ENCODE assay signal across 21 cellular contexts in genomic region chrX:19744231-19744630, GRCh38.
DNase-seq lines count a peak whose midpoint lies in the region; ATAC-seq, FAIRE-seq and TF ChIP-seq lines count a peak whose summit lies in the region.
"Had no signal": no experiment of that assay in that cellular context is flagged by ENCODE, and none has a peak within 500 bp of the region (broad histone marks: within the 10 kb centered on the region; RNA-seq: fewer than 3 reads in every experiment).

No MANE protein-coding gene starts in this region.

- H3K27ac ChIP-seq in OCI-LY1 (ENCODE audit: low read depth, low read length, poor library complexity, severe bottlenecking) (peak overlapping the region; percentile 100), GM12878 (ENCODE audit: control insufficient read depth, insufficient read depth) (peak overlapping the region; percentile 91), transverse colon (no peak overlapping the region)
- H3K27ac ChIP-seq: C4-2B, prostate gland had no signal

- no peak overlapping the region; the same call in 1 of the 2 replicates for H3K9ac ChIP-seq in OCI-LY1 (ENCODE audit: low read length)
- H3K9ac ChIP-seq in GM12878 (ENCODE audit: control insufficient read depth, insufficient read depth, low read length), result no peak overlapping the region

- H3K27me3 Mint-ChIP-seq in activated naive CD4-positive, alpha-beta T cell treated with anti-CD3 and anti-CD28 coated beads for 36 hours (ENCODE audit: low read depth), result no peaks in the 10 kb centered on the region
- no peaks in the 10 kb centered on the region for H3K27me3 Mint-ChIP-seq in activated naive CD4-positive, alpha-beta T cell treated with anti-CD3 and anti-CD28 coated beads, Interleukin-2, amount 10 ng/mL, durations not matched to agents 7 days and 5 days

- peaks cover 9% of the 10 kb centered on the region for H3K36me3 Mint-ChIP-seq in activated naive CD4-positive, alpha-beta T cell treated with anti-CD3 and anti-CD28 coated beads for 36 hours (ENCODE audit: low read depth)
- H3K36me3 Mint-ChIP-seq in activated naive CD4-positive, alpha-beta T cell treated with anti-CD3 and anti-CD28 coated beads, Interleukin-2, amount 10 ng/mL, durations not matched to agents 7 days and 5 days, result peaks cover 63% of the 10 kb centered on the region
- H3K36me3 Mint-ChIP-seq in stimulated activated effector memory CD8-positive, alpha-beta T cell treated with anti-CD3 and anti-CD28 coated beads, Interleukin-12 subunit alpha, Interleukin-12 subunit beta, amount 100 ng/mL, for 72 hours, result peaks cover 85% of the 10 kb centered on the region

- TF ChIP-seq CTCF in OCI-LY1 (IDR thresholded peaks at IDR 0.05; ENCODE audit: low read length), result no peak
- TF ChIP-seq CTCF in GM12878 (IDR thresholded peaks at IDR 0.05 in 2 of 3, conservative IDR thresholded peaks at IDR 0.05 in 1 of 3; ENCODE audit: control insufficient read depth in 2 of 3, extremely low read depth in 1 of 3, insufficient read depth in 1 of 3, low read depth in 3 of 3, low read length in 3 of 3), result no peak
- no peak for TF ChIP-seq CTCF in transverse colon (IDR thresholded peaks at IDR 0.05)

- H3K36me3 ChIP-seq in OCI-LY1 (ENCODE audit: insufficient read depth, low read length) (peaks cover 36% of the 10 kb centered on the region), GM12878 (ENCODE audit: control insufficient read depth in 2 of 2, insufficient read depth in 2 of 2, low read length in 1 of 2) (peaks cover 2 to 5% of the 10 kb centered on the region in 2 experiments; a peak in 2 of 4 replicates), transverse colon (no peaks in the 10 kb centered on the region)
- H3K36me3 ChIP-seq: prostate gland had no signal

- H3K79me2 ChIP-seq in OCI-LY1 (ENCODE audit: insufficient read depth, low read length) (peaks cover 4% of the 10 kb centered on the region), GM12878 (ENCODE audit: control insufficient read depth, insufficient read depth, low read length) (peaks cover 67% of the 10 kb centered on the region)

- SMC1A ChIA-PET in GM12878 (lab: Charles Lee; ENCODE audit: uncharacterized antibody, unreplicated experiment), result interaction anchor here (0.9 to 24.5 kb wide), 13 partner anchors 13 to 178 kb away, joined by 3 to 624 read pairs (median 5); no protein-coding TSS in a partner anchor

- H3K9me3 Mint-ChIP-seq in activated naive CD4-positive, alpha-beta T cell treated with anti-CD3 and anti-CD28 coated beads for 36 hours, result peaks cover 4% of the 10 kb centered on the region
- no peaks in the 10 kb centered on the region for H3K9me3 Mint-ChIP-seq in activated naive CD4-positive, alpha-beta T cell treated with anti-CD3 and anti-CD28 coated beads, Interleukin-2, amount 10 ng/mL, durations not matched to agents 7 days and 5 days
- H3K9me3 Mint-ChIP-seq in stimulated activated effector memory CD8-positive, alpha-beta T cell treated with anti-CD3 and anti-CD28 coated beads, Interleukin-12 subunit alpha, Interleukin-12 subunit beta, amount 100 ng/mL, for 72 hours, result no peaks in the 10 kb centered on the region
- H3K9me3 Mint-ChIP-seq: HFFc6 had no signal

- no peak for DNase-seq in activated naive CD4-positive, alpha-beta T cell treated with anti-CD3 and anti-CD28 coated beads for 36 hours
- no peak for DNase-seq in activated naive CD4-positive, alpha-beta T cell treated with anti-CD3 and anti-CD28 coated beads, Interleukin-2, amount 10 ng/mL, durations not matched to agents 7 days and 5 days
- DNase-seq in GM12878 (ENCODE audit: low read depth, low spot score) (no peak), transverse colon (no peak), SK-N-DZ (ENCODE audit: low spot score) (no peak)
- DNase-seq in stimulated activated effector memory CD8-positive, alpha-beta T cell treated with anti-CD3 and anti-CD28 coated beads, Interleukin-12 subunit alpha, Interleukin-12 subunit beta, amount 100 ng/mL, for 72 hours (ENCODE audit: low spot score in 2 of 2), result no peak
- DNase-seq: amniotic stem cell; DMS53; erythroblast; foreskin melanocyte; HFFc6; KG1; NCI-H1092; NCI-H2029; NCI-H446 treated with DMSO at 0.1 percent for 48 hours; stimulated activated CD4-positive, alpha-beta T cell treated with anti-CD3 and anti-CD28 coated beads, Interleukin-4, amount 100 ng/mL, for 1 hour had no signal

- BruUV-seq in GM12878 (replicated peaks; lab: Mats Ljungman, UMichigan), result no TSS peak

- CTCF ChIA-PET in activated naive CD4-positive, alpha-beta T cell treated with anti-CD3 and anti-CD28 coated beads for 36 hours (lab: Charles Lee), result interaction anchor here (0.7 to 1.8 kb wide), 7 partner anchors 10 to 387 kb away, joined by 3 to 9 read pairs (median 5); no protein-coding TSS in a partner anchor
- CTCF ChIA-PET in activated naive CD4-positive, alpha-beta T cell treated with anti-CD3 and anti-CD28 coated beads, Interleukin-2, amount 10 ng/mL, durations not matched to agents 7 days and 5 days (lab: Charles Lee), result interaction anchor here (2.3 to 3.2 kb wide), 2 partner anchors 96 to 141 kb away, joined by 8 read pairs; no protein-coding TSS in a partner anchor
- CTCF ChIA-PET in GM12878 (lab: Yijun Ruan, JAX), result interaction anchor here (1.1 to 3.4 kb wide), 8 partner anchors 10 to 133 kb away, joined by 3 to 14 read pairs (median 5); no protein-coding TSS in a partner anchor

- 48% methylated on average over 4 of the region's 4 CpGs for WGBS in GM12878 (ENCODE audit: insufficient coverage, insufficient replicate concordance, low lambda C conversion rate, missing lambda C conversion rate)
- WGBS in transverse colon (ENCODE audit: low coverage in 1 of 2), 2 donors, result 88% methylated on average over 4 of the region's 4 CpGs; no CpG with 5 or more reads in 1 of the 2 donors

- no peak for TF ChIP-seq EP300 in GM12878 (IDR thresholded peaks at IDR 0.05; ENCODE audit: borderline replicate concordance in 1 of 2, control insufficient read depth in 1 of 2, low read depth in 2 of 2, low read length in 2 of 2)
- no peak for TF ChIP-seq EP300 in transverse colon (IDR thresholded peaks at IDR 0.05; ENCODE audit: low read depth)

- RAD21 ChIA-PET in GM12878 (lab: Charles Lee; ENCODE audit: unreplicated experiment), result interaction anchor here (0.8 to 7.5 kb wide), 12 partner anchors 10 to 317 kb away, joined by 3 to 80 read pairs (median 7); no protein-coding TSS in a partner anchor

- H3K4me2 ChIP-seq in OCI-LY1 (ENCODE audit: low read length) (peak overlapping the region; percentile 6; the same call in 1 of the 2 replicates), GM12878 (ENCODE audit: control insufficient read depth, insufficient read depth) (no peak overlapping the region)
- H3K4me2 ChIP-seq: smooth muscle cell had no signal

- TF ChIP-seq RAD21 in GM12878 (IDR thresholded peaks at IDR 0.05; ENCODE audit: insufficient read depth, low read depth, low read length), result no peak

- no peak for TF ChIP-seq POLR2A in GM12878 (IDR thresholded peaks at IDR 0.05; ENCODE audit: low read depth, low read length)
- TF ChIP-seq POLR2A in transverse colon (IDR thresholded peaks at IDR 0.05), result no peak

- peak overlapping the region; percentile 59 for H3K27ac Mint-ChIP-seq in activated naive CD4-positive, alpha-beta T cell treated with anti-CD3 and anti-CD28 coated beads for 36 hours
- no peak overlapping the region for H3K27ac Mint-ChIP-seq in activated naive CD4-positive, alpha-beta T cell treated with anti-CD3 and anti-CD28 coated beads, Interleukin-2, amount 10 ng/mL, durations not matched to agents 7 days and 5 days
- peak overlapping the region; percentile 89 for H3K27ac Mint-ChIP-seq in stimulated activated effector memory CD8-positive, alpha-beta T cell treated with anti-CD3 and anti-CD28 coated beads, Interleukin-12 subunit alpha, Interleukin-12 subunit beta, amount 100 ng/mL, for 72 hours
- H3K27ac Mint-ChIP-seq: HFFc6 had no signal

- FAIRE-seq in GM12878 (lab: Jason Lieb, UNC), result no peak

- H4K20me1 ChIP-seq in OCI-LY1 (ENCODE audit: insufficient read depth, low read length) (no peaks in the 10 kb centered on the region), GM12878 (ENCODE audit: control insufficient read depth, insufficient read depth) (no peaks in the 10 kb centered on the region)

- H3K27me3 ChIP-seq in OCI-LY1 (ENCODE audit: insufficient read depth, low read length) (no peaks in the 10 kb centered on the region), GM12878 (replicated peaks in 1 of 2; ENCODE audit: control insufficient read depth in 2 of 2, insufficient read depth in 2 of 2, low read length in 1 of 2) (no peaks in the 10 kb centered on the region), transverse colon (no peaks in the 10 kb centered on the region)

- H3K4me1 Mint-ChIP-seq in activated naive CD4-positive, alpha-beta T cell treated with anti-CD3 and anti-CD28 coated beads for 36 hours (ENCODE audit: low read depth), result peaks cover 87% of the 10 kb centered on the region
- peaks cover 92% of the 10 kb centered on the region for H3K4me1 Mint-ChIP-seq in activated naive CD4-positive, alpha-beta T cell treated with anti-CD3 and anti-CD28 coated beads, Interleukin-2, amount 10 ng/mL, durations not matched to agents 7 days and 5 days
- H3K4me1 Mint-ChIP-seq in stimulated activated effector memory CD8-positive, alpha-beta T cell treated with anti-CD3 and anti-CD28 coated beads, Interleukin-12 subunit alpha, Interleukin-12 subunit beta, amount 100 ng/mL, for 72 hours, result peaks cover 84% of the 10 kb centered on the region

- POLR2A ChIA-PET in GM12878 (lab: Charles Lee), result interaction anchor here (0.9 to 4.6 kb wide), 7 partner anchors 9 to 140 kb away, joined by 3 to 25 read pairs (median 8); no protein-coding TSS in a partner anchor

- H2AFZ ChIP-seq in OCI-LY1 (ENCODE audit: low read length) (no peak overlapping the region), GM12878 (ENCODE audit: control insufficient read depth, low read depth, low read length) (no peak overlapping the region)

- H3K4me3 ChIP-seq in OCI-LY1 (ENCODE audit: low read depth, low read length, poor library complexity, severe bottlenecking) (no peak overlapping the region), GM12878 (no peak overlapping the region), transverse colon (no peak overlapping the region)
- H3K4me3 ChIP-seq: prostate gland, smooth muscle cell had no signal

- peaks cover 6% of the 10 kb centered on the region for H3F3A ChIP-seq in OCI-LY1 (ENCODE audit: insufficient read depth, low read length)

- ATAC-seq in GM12878 (no peak), HG02840 (IDR thresholded peaks at IDR 0.05; ENCODE audit: low FRiP score, unreplicated experiment) (no peak)
- no peak for ATAC-seq in stimulated activated effector memory CD8-positive, alpha-beta T cell treated with anti-CD3 and anti-CD28 coated beads, Interleukin-12 subunit alpha, Interleukin-12 subunit beta, amount 100 ng/mL, for 72 hours

- intact Hi-C loops in activated naive CD4-positive, alpha-beta T cell treated with anti-CD3 and anti-CD28 coated beads for 36 hours (cut with micrococcal nuclease), result no loop called here
- intact Hi-C loops in GM12878 (cut with micrococcal nuclease; ENCODE audit: unreplicated experiment) (no loop called here), transverse colon (cut with DNase I; ENCODE audit: low total_unique reads) (no loop called here)

- H3K4me1 ChIP-seq in OCI-LY1 (ENCODE audit: insufficient read depth, low read length, severe bottlenecking), result peaks cover 85% of the 10 kb centered on the region
- peaks cover 55% of the 10 kb centered on the region for H3K4me1 ChIP-seq in GM12878 (ENCODE audit: control insufficient read depth, insufficient read depth, low read length)
- H3K4me1 ChIP-seq in transverse colon, result no peaks in the 10 kb centered on the region
- H3K4me1 ChIP-seq: prostate gland had no signal

- no peaks in the 10 kb centered on the region for H3K9me2 ChIP-seq in OCI-LY1 (ENCODE audit: low read depth, low read length)

- H3K9me3 ChIP-seq in OCI-LY1 (ENCODE audit: low read length) (no peaks in the 10 kb centered on the region), GM12878 (replicated peaks; ENCODE audit: control insufficient read depth, insufficient read depth, low read length) (no peaks in the 10 kb centered on the region), transverse colon (no peaks in the 10 kb centered on the region)
- H3K9me3 ChIP-seq: prostate gland had no signal

- in situ Hi-C loops in GM12878 (cut with MboI) (no loop called here), transverse colon (cut with MboI; ENCODE audit: low pct_ligation_motif_present in 1 of 4, low pct_unique_long_range_greater_than_20kb in 1 of 4, low sequenced_read_pairs in 3 of 4) (loop anchor here in 3 of 4 donors (10.0 to 25.0 kb wide), 2 partner anchors 141 to 143 kb away; partner anchors contain the start of gene SH3KBP1 (in 3 of the 3))

- no peak overlapping the region for H3K4me3 Mint-ChIP-seq in activated naive CD4-positive, alpha-beta T cell treated with anti-CD3 and anti-CD28 coated beads for 36 hours
- no peak overlapping the region for H3K4me3 Mint-ChIP-seq in activated naive CD4-positive, alpha-beta T cell treated with anti-CD3 and anti-CD28 coated beads, Interleukin-2, amount 10 ng/mL, durations not matched to agents 7 days and 5 days
- H3K4me3 Mint-ChIP-seq in stimulated activated effector memory CD8-positive, alpha-beta T cell treated with anti-CD3 and anti-CD28 coated beads, Interleukin-12 subunit alpha, Interleukin-12 subunit beta, amount 100 ng/mL, for 72 hours, result no peak overlapping the region
- H3K4me3 Mint-ChIP-seq: HFFc6 had no signal

Comparison
In these comparisons a context has a peak if more than half of its experiments do, and no peak if none do; other contexts are left out.
1. H3K27ac ChIP-seq: peak in OCI-LY1 (single experiment) and GM12878 (single experiment); none in transverse colon (0 of 4).